Comparison of ENCODE assay signal across 17 cellular contexts in genomic region chr14:68254669-68255527, GRCh38.
DNase-seq lines count a peak whose midpoint lies in the region; ATAC-seq, FAIRE-seq and TF ChIP-seq lines count a peak whose summit lies in the region.
"Had no signal": no experiment of that assay in that cellular context is flagged by ENCODE, and none has a peak within 500 bp of the region (broad histone marks: within the 10 kb centered on the region; RNA-seq: fewer than 3 reads in every experiment).

No MANE protein-coding gene starts in this region.

- CTCF ChIA-PET in GM12878 (lab: Yijun Ruan, JAX), result interaction anchor here (0.7 to 11.1 kb wide), 5 partner anchors 14 to 564 kb away, joined by 3 to 310 read pairs (median 143); no protein-coding TSS in a partner anchor

- peak overlapping the region; percentile 27 to 98 (median 80) for H3K27ac Mint-ChIP-seq in naive B cell

- DNase-seq in HCEC 1CT (peak; percentile 43), GM12878 (ENCODE audit: low read depth, low spot score) (no peak), naive B cell (no peak), brain microvascular endothelial cell (no peak), lower lobe of right lung (no peak)
- DNase-seq: activated CD4-positive, alpha-beta T cell treated with anti-CD3 and anti-CD28 coated beads for 4 hours; activated T-cell treated with anti-CD3 and anti-CD28 coated beads for 4 hours; glutamatergic neuron; Kasumi-1; NCI-H1694; NCI-H524 treated with DMSO at 0.1 percent for 48 hours; stimulated activated CD4-positive, alpha-beta T cell treated with anti-CD3 and anti-CD28 coated beads, Interleukin-4, amount 100 ng/mL, for 24 hours; T-helper 1 cell had no signal

- no peaks in the 10 kb centered on the region for H3K79me2 ChIP-seq in GM12878 (ENCODE audit: control insufficient read depth, insufficient read depth, low read length)

- H4K20me1 ChIP-seq in GM12878 (ENCODE audit: control insufficient read depth, insufficient read depth), result no peaks in the 10 kb centered on the region

- SMC1A ChIA-PET in GM12878 (lab: Charles Lee; ENCODE audit: uncharacterized antibody, unreplicated experiment), result interaction anchor here (0.8 to 13.5 kb wide), 19 partner anchors 12 to 565 kb away, joined by 3 to 314 read pairs (median 9); no protein-coding TSS in a partner anchor

- intact Hi-C loops in GM12878 (cut with micrococcal nuclease; ENCODE audit: unreplicated experiment), result no loop called here
- intact Hi-C loops in lower lobe of right lung (cut with DNase I), result no loop called here

- in situ Hi-C loops in GM12878 (cut with MboI) (loop anchor here (10.0 kb wide), 1 partner anchor 430 kb away; no protein-coding TSS in a partner anchor), brain microvascular endothelial cell (cut with HindIII; ENCODE audit: low pct_ligation_motif_present, low sequenced_read_pairs) (no loop called here)

- peaks cover 0 to 4% of the 10 kb centered on the region in 2 donors for H3K36me3 Mint-ChIP-seq in naive B cell

- no peak for TF ChIP-seq CTCF in 22Rv1 (IDR thresholded peaks at IDR 0.05)
- TF ChIP-seq CTCF in GM12878 (IDR thresholded peaks at IDR 0.05 in 2 of 3, conservative IDR thresholded peaks at IDR 0.05 in 1 of 3; ENCODE audit: control insufficient read depth in 2 of 3, extremely low read depth in 1 of 3, insufficient read depth in 1 of 3, low read depth in 3 of 3, low read length in 3 of 3), result no peak
- no peak for TF ChIP-seq CTCF in brain microvascular endothelial cell (IDR thresholded peaks at IDR 0.05; ENCODE audit: low read depth, low read length, missing control alignments)
- TF ChIP-seq CTCF in lower lobe of right lung (IDR thresholded peaks at IDR 0.05), result no peak

- TF ChIP-seq EP300 in GM12878 (IDR thresholded peaks at IDR 0.05; ENCODE audit: borderline replicate concordance in 1 of 2, control insufficient read depth in 1 of 2, low read depth in 2 of 2, low read length in 2 of 2), result no peak

- POLR2A ChIA-PET in GM12878 (lab: Charles Lee), result interaction anchor here (1.0 to 2.2 kb wide), 2 partner anchors 12 to 16 kb away, joined by 4 read pairs; no protein-coding TSS in a partner anchor

- H3K9me3 ChIP-seq in GM12878 (replicated peaks; ENCODE audit: control insufficient read depth, insufficient read depth, low read length) (no peaks in the 10 kb centered on the region; the same call in 2 of the 3 replicates), lower lobe of right lung (no peaks in the 10 kb centered on the region)

- H3K4me1 ChIP-seq in GM12878 (ENCODE audit: control insufficient read depth, insufficient read depth, low read length) (peaks cover 20% of the 10 kb centered on the region), lower lobe of right lung (peaks cover 25% of the 10 kb centered on the region)

- WGBS in GM12878 (ENCODE audit: insufficient coverage, insufficient replicate concordance, low lambda C conversion rate, missing lambda C conversion rate), result 100% methylated on average over 1 of the region's 1 CpG

- no peaks in the 10 kb centered on the region for H3K9me3 Mint-ChIP-seq in naive B cell

- no peak for FAIRE-seq in GM12878 (lab: Jason Lieb, UNC)
- FAIRE-seq: endothelial cell of umbilical vein had no signal

- TF ChIP-seq RAD21 in GM12878 (IDR thresholded peaks at IDR 0.05; ENCODE audit: insufficient read depth, low read depth, low read length), result no peak

- H3K4me3 Mint-ChIP-seq in naive B cell, result peak overlapping the region in 3 of 8 donors; percentile 7 to 45 (median 37)

- no peak overlapping the region for H2AFZ ChIP-seq in GM12878 (ENCODE audit: control insufficient read depth, low read depth, low read length)

- no peaks in the 10 kb centered on the region for H3K27me3 Mint-ChIP-seq in naive B cell

- H3K4me2 ChIP-seq in GM12878 (ENCODE audit: control insufficient read depth, insufficient read depth), result no peak overlapping the region

- no peak for TF ChIP-seq POLR2A in GM12878 (IDR thresholded peaks at IDR 0.05; ENCODE audit: low read depth, low read length)

- H3K9ac ChIP-seq in GM12878 (ENCODE audit: control insufficient read depth, insufficient read depth, low read length), result no peak overlapping the region

- H3K36me3 ChIP-seq in GM12878 (ENCODE audit: control insufficient read depth in 2 of 2, insufficient read depth in 2 of 2, low read length in 1 of 2) (no peaks in the 10 kb centered on the region), brain microvascular endothelial cell (replicated peaks) (no peaks in the 10 kb centered on the region), lower lobe of right lung (no peaks in the 10 kb centered on the region)

- H3K27me3 ChIP-seq in GM12878 (replicated peaks in 1 of 2; ENCODE audit: control insufficient read depth in 2 of 2, insufficient read depth in 2 of 2, low read length in 1 of 2) (no peaks in the 10 kb centered on the region), brain microvascular endothelial cell (replicated peaks) (no peaks in the 10 kb centered on the region), lower lobe of right lung (ENCODE audit: low read depth) (no peaks in the 10 kb centered on the region)

- no TSS peak for BruUV-seq in GM12878 (replicated peaks; lab: Mats Ljungman, UMichigan)

- peak overlapping the region; percentile 59 for H3K27ac ChIP-seq in 22Rv1
- H3K27ac ChIP-seq in GM12878 (ENCODE audit: control insufficient read depth, insufficient read depth), result no peak overlapping the region
- no peak overlapping the region for H3K27ac ChIP-seq in brain microvascular endothelial cell
- no peak overlapping the region for H3K27ac ChIP-seq in lower lobe of right lung

- H3K4me1 Mint-ChIP-seq in naive B cell, result peaks cover 53 to 77% (median 60%) of the 10 kb centered on the region in 3 donors

- no peak for ATAC-seq in GM12878
- ATAC-seq in naive B cell (ENCODE audit: low read depth in 2 of 2), result no peak
- ATAC-seq in HG03159 (IDR thresholded peaks at IDR 0.05; ENCODE audit: unreplicated experiment), result no peak
- ATAC-seq in GM21529 (IDR thresholded peaks at IDR 0.05; ENCODE audit: unreplicated experiment), result no peak
- ATAC-seq in lower lobe of right lung, result no peak

- H3K4me3 ChIP-seq in GM12878, result no peak overlapping the region
- no peak overlapping the region for H3K4me3 ChIP-seq in brain microvascular endothelial cell (ENCODE audit: low read depth, low read length)
- H3K4me3 ChIP-seq in lower lobe of right lung, result no peak overlapping the region

- RAD21 ChIA-PET in GM12878 (lab: Charles Lee; ENCODE audit: unreplicated experiment), result interaction anchor here (1.1 to 15.6 kb wide), 11 partner anchors 14 to 589 kb away, joined by 3 to 292 read pairs (median 87); partner anchors contain the start of gene ZFP36L1

TF ChIP-seq in GM12878, 131 proteins besides CTCF, POLR2A, EP300 and RAD21:
- TF ChIP-seq NR2F1 (conservative IDR thresholded peaks at IDR 0.05) (peak; percentile 33; the same call in 1 of the 2 replicates), STAT1 (conservative IDR thresholded peaks at IDR 0.05) (no peak)
TF ChIP-seq in GM12878: peak in this region for 1.
